Comparison of ENCODE assay signal across 22 cellular contexts in genomic region chr18:6591491-6591890, GRCh38.
"Had no signal": no experiment of that assay in that cellular context is flagged by ENCODE, and none has a peak within 500 bp of the region (broad histone marks: within the 10 kb centered on the region; RNA-seq: fewer than 3 reads in every experiment).

No MANE protein-coding gene starts in this region.

- H3K4me3 Mint-ChIP-seq: activated CD4-positive, alpha-beta memory T cell treated with anti-CD3 and anti-CD28 coated beads, Interleukin-2, amount 10 ng/mL, durations not matched to agents 7 days and 5 days; activated CD8-positive, alpha-beta memory T cell treated with anti-CD3 and anti-CD28 coated beads, Interleukin-2, amount 10 ng/mL, durations not matched to agents 7 days and 5 days; activated naive CD8-positive, alpha-beta T cell; natural killer cell treated with Interleukin-12 subunit alpha and Interleukin-12 subunit beta and Interleukin-15 and Interleukin-18, amount 100 ng/mL, for 72 hours; stimulated activated effector memory CD8-positive, alpha-beta T cell treated with anti-CD3 and anti-CD28 coated beads, Interleukin-12 subunit alpha, Interleukin-12 subunit beta, amount 100 ng/mL, for 72 hours had no signal

- H3K4me1 ChIP-seq: parathyroid adenoma, right lobe of liver, vagina had no signal

- H3K9me3 ChIP-seq: esophagus squamous epithelium, neutrophil, right lobe of liver, vagina had no signal

- H3K27me3 Mint-ChIP-seq: activated CD4-positive, alpha-beta memory T cell treated with anti-CD3 and anti-CD28 coated beads, Interleukin-2, amount 10 ng/mL, durations not matched to agents 7 days and 5 days; activated CD8-positive, alpha-beta memory T cell treated with anti-CD3 and anti-CD28 coated beads, Interleukin-2, amount 10 ng/mL, durations not matched to agents 7 days and 5 days; activated naive CD8-positive, alpha-beta T cell; natural killer cell treated with Interleukin-12 subunit alpha and Interleukin-12 subunit beta and Interleukin-15 and Interleukin-18, amount 100 ng/mL, for 72 hours had no signal

- H3K27me3 ChIP-seq: cardiac muscle cell, esophagus squamous epithelium, neutrophil, right lobe of liver, vagina had no signal

- H3K36me3 ChIP-seq: cardiac muscle cell, esophagus squamous epithelium, neutrophil, right lobe of liver, vagina had no signal

- H2AFZ ChIP-seq: parathyroid adenoma had no signal

- H3K27ac ChIP-seq: cardiac muscle cell, esophagus squamous epithelium, neutrophil, parathyroid adenoma, right lobe of liver, vagina had no signal

- H3K4me3 ChIP-seq: cardiac muscle cell, esophagus squamous epithelium, lung, right lobe of liver, smooth muscle cell, vagina had no signal

- DNase-seq: activated CD4-positive, alpha-beta memory T cell treated with anti-CD3 and anti-CD28 coated beads, Interleukin-2, amount 10 ng/mL, durations not matched to agents 7 days and 5 days; activated CD4-positive, alpha-beta T cell treated with anti-CD3 and anti-CD28 coated beads for 48 hours; activated CD4-positive, CD25-positive, alpha-beta regulatory T cell; activated CD8-positive, alpha-beta memory T cell treated with anti-CD3 and anti-CD28 coated beads, Interleukin-2, amount 10 ng/mL, durations not matched to agents 7 days and 5 days; dermis blood vessel endothelial cell; effector memory CD4-positive, alpha-beta T cell; esophagus squamous epithelium; foreskin melanocyte; glutamatergic neuron; hippocampal formation; right lobe of liver; stimulated activated CD4-positive, alpha-beta T cell treated with anti-CD3 and anti-CD28 coated beads, Interleukin-4, amount 100 ng/mL, for 24 hours; T1000 had no signal

- H3K9ac ChIP-seq: parathyroid adenoma had no signal

- H3K27ac Mint-ChIP-seq: activated CD4-positive, alpha-beta memory T cell treated with anti-CD3 and anti-CD28 coated beads, Interleukin-2, amount 10 ng/mL, durations not matched to agents 7 days and 5 days; activated CD8-positive, alpha-beta memory T cell treated with anti-CD3 and anti-CD28 coated beads, Interleukin-2, amount 10 ng/mL, durations not matched to agents 7 days and 5 days; activated naive CD8-positive, alpha-beta T cell; natural killer cell treated with Interleukin-12 subunit alpha and Interleukin-12 subunit beta and Interleukin-15 and Interleukin-18, amount 100 ng/mL, for 72 hours; stimulated activated effector memory CD8-positive, alpha-beta T cell treated with anti-CD3 and anti-CD28 coated beads, Interleukin-12 subunit alpha, Interleukin-12 subunit beta, amount 100 ng/mL, for 72 hours had no signal

- ATAC-seq: activated CD8-positive, alpha-beta memory T cell treated with anti-CD3 and anti-CD28 coated beads, Interleukin-2, amount 10 ng/mL, durations not matched to agents 7 days and 5 days; natural killer cell treated with Interleukin-12 subunit alpha and Interleukin-12 subunit beta and Interleukin-15 and Interleukin-18, amount 100 ng/mL, for 72 hours; right lobe of liver; stimulated activated effector memory CD8-positive, alpha-beta T cell treated with anti-CD3 and anti-CD28 coated beads, Interleukin-12 subunit alpha, Interleukin-12 subunit beta, amount 100 ng/mL, for 72 hours had no signal

- H3K4me1 Mint-ChIP-seq: activated CD4-positive, alpha-beta memory T cell treated with anti-CD3 and anti-CD28 coated beads, Interleukin-2, amount 10 ng/mL, durations not matched to agents 7 days and 5 days; activated CD8-positive, alpha-beta memory T cell treated with anti-CD3 and anti-CD28 coated beads, Interleukin-2, amount 10 ng/mL, durations not matched to agents 7 days and 5 days; stimulated activated effector memory CD8-positive, alpha-beta T cell treated with anti-CD3 and anti-CD28 coated beads, Interleukin-12 subunit alpha, Interleukin-12 subunit beta, amount 100 ng/mL, for 72 hours had no signal

- H3K79me2 ChIP-seq: parathyroid adenoma had no signal

- H3K4me2 ChIP-seq: smooth muscle cell had no signal

- H3K36me3 Mint-ChIP-seq: activated CD8-positive, alpha-beta memory T cell treated with anti-CD3 and anti-CD28 coated beads, Interleukin-2, amount 10 ng/mL, durations not matched to agents 7 days and 5 days; activated naive CD8-positive, alpha-beta T cell; natural killer cell treated with Interleukin-12 subunit alpha and Interleukin-12 subunit beta and Interleukin-15 and Interleukin-18, amount 100 ng/mL, for 72 hours; stimulated activated effector memory CD8-positive, alpha-beta T cell treated with anti-CD3 and anti-CD28 coated beads, Interleukin-12 subunit alpha, Interleukin-12 subunit beta, amount 100 ng/mL, for 72 hours had no signal
